Comparison of ENCODE assay signal across 1 cellular context in genomic region chr1:98048234-98048633, GRCh38.
TF ChIP-seq lines count a peak whose summit lies in the region.

No MANE protein-coding gene starts in this region.

TF ChIP-seq in HepG2, 621 proteins besides CTCF, POLR2A, EP300 and RAD21 (continued from another document):
- TF ChIP-seq CSRNP2 (CRISPR knock-in tag; conservative IDR thresholded peaks at IDR 0.05; ENCODE audit: low read depth) (no peak), HINFP (CRISPR knock-in tag; IDR thresholded peaks at IDR 0.05; ENCODE audit: low read depth) (no peak), ZBTB44 (CRISPR knock-in tag; IDR thresholded peaks at IDR 0.05) (peak; percentile 83; the same call in 1 of the 2 replicates), TCF12 (IDR thresholded peaks at IDR 0.05) (no peak), TCF12 (CRISPR knock-in tag; IDR thresholded peaks at IDR 0.05) (no peak), TARDBP (CRISPR knock-in tag; IDR thresholded peaks at IDR 0.05) (no peak), THAP8 (CRISPR knock-in tag; IDR thresholded peaks at IDR 0.05; ENCODE audit: borderline replicate concordance) (no peak), ZNF296 (CRISPR knock-in tag; conservative IDR thresholded peaks at IDR 0.05) (0 out of 2 replicates have a peak, but pooled peaks have one; percentile 52), ZNF552 (CRISPR knock-in tag; IDR thresholded peaks at IDR 0.05; ENCODE audit: borderline replicate concordance) (no peak), THRA (CRISPR knock-in tag; IDR thresholded peaks at IDR 0.05; ENCODE audit: borderline replicate concordance) (peak; percentile 44; the same call in 1 of the 2 replicates), ZBED4 (CRISPR knock-in tag; IDR thresholded peaks at IDR 0.05; ENCODE audit: borderline replicate concordance) (peak; percentile 55; the same call in 1 of the 2 replicates), GATAD1 (CRISPR knock-in tag; IDR thresholded peaks at IDR 0.05) (peak; percentile 58), MATR3 (CRISPR knock-in tag; IDR thresholded peaks at IDR 0.05) (no peak), TGIF2 (CRISPR knock-in tag; IDR thresholded peaks at IDR 0.05) (peak; percentile 79; the same call in 1 of the 2 replicates)
